ENCODE assay signal across 8 cellular contexts in the genomic region with DNA sequence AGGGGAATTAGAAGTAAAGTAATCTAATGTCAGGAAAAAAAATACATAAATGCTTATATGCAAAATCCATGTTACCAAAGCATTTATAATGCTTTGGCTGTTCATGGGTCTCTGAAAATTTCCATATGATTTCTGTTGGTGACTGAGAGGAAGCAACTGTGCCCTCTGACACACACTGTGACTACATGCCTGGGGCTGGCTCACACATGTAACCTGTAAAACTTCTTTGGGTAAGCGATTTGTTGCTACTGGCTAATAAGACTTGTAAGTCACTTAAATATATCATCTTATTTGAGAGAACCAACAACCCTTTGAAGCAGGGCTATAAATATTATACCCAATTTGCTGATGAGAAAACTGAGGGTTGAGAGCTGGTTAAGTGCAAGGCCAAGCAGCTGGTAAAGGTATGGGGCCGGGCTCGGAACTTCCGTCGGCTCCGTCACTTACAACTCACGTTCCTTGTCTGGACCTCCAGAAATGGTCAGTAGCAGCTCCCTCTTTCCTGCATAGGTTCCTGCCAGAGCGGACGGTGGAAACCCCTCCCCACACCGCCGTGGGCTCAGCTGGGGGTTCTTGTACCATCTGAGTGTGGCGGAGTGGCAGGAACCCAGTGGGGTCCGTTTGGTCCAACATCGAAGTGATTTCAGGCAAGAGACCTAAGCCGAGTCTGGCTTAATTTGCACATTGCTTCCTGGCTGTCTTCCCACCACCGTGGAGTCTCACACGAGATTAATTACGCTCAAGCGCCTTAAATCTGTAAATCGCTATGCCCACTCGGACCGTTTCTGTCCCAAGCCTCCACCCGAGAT. TPM values are rescaled to one million over a fixed set of nuclear protein-coding genes. Genes with fewer than 3 reads are reported as not detected.
A peak's percentile ranks its signal among the peaks of the same experiment; 100 is the strongest.
DNase-seq lines count a peak whose midpoint lies in the region; ATAC-seq, FAIRE-seq and TF ChIP-seq lines count a peak whose summit lies in the region.

No MANE protein-coding gene starts in this region.

- peak; percentile 13 to 69; a peak in 2 of 3 replicates for TF ChIP-seq POLR2A in H1 (IDR thresholded peaks at IDR 0.05; ENCODE audit: control extremely low read depth in 1 of 2, low read depth in 2 of 2, low read length in 2 of 2)

- intact Hi-C loops in PC-9 (cut with micrococcal nuclease; ENCODE audit: unreplicated experiment): no loop called here

- H3K27ac ChIP-seq in PC-9: peak overlapping the region; percentile 60
- H3K27ac ChIP-seq in H1 (ENCODE audit: low read depth, low read length): no peak overlapping the region

- peak overlapping the region; percentile 83 for H4K8ac ChIP-seq in H1 (ENCODE audit: extremely low read depth, insufficient read depth, low read length)

- no peak overlapping the region for H3K56ac ChIP-seq in H1 (replicated peaks; ENCODE audit: insufficient read length, low read depth, low read length)

- TF ChIP-seq CTCF in PC-9 (conservative IDR thresholded peaks at IDR 0.05) (no peak), H1 (IDR thresholded peaks at IDR 0.05; ENCODE audit: control extremely low read depth in 1 of 3, insufficient read depth in 1 of 3, low read depth in 1 of 3, low read length in 3 of 3) (no peak)

- no peak for TF ChIP-seq EP300 in H1 (IDR thresholded peaks at IDR 0.05; ENCODE audit: borderline replicate concordance in 1 of 2, low read depth in 2 of 2, low read length in 2 of 2)

- H3K23me2 ChIP-seq in H1 (ENCODE audit: low read depth, low read length): peaks cover 9% of the 10 kb centered on the region

- H3K4ac ChIP-seq in H1 (replicated peaks; ENCODE audit: insufficient read length, low read depth, low read length): peak overlapping the region; percentile 39

- H2BK120ac ChIP-seq in H1 (replicated peaks; ENCODE audit: low read depth, low read length): no peak overlapping the region

- POLR2A ChIA-PET in PC-9 (lab: Charles Lee; ENCODE audit: unreplicated experiment) (no interaction called here), H1 (lab: Charles Lee; ENCODE audit: partially characterized antibody) (interaction anchor here (0.6 to 5.1 kb wide), 10 partner anchors 9 to 138 kb away, joined by 3 to 67 read pairs (median 4); a partner anchor contains a TSS)

- H3K23ac ChIP-seq in H1 (ENCODE audit: insufficient read length): no peak overlapping the region

- H3K79me2 ChIP-seq in PC-9 (ENCODE audit: low read depth): peaks cover 29% of the 10 kb centered on the region
- H3K79me2 ChIP-seq in H1 (ENCODE audit: control insufficient read depth in 1 of 2, insufficient read depth in 2 of 2, low read length in 2 of 2): peaks cover 4 to 28% of the 10 kb centered on the region in 2 experiments; a peak in 3 of 4 replicates

- H3K9me3 ChIP-seq in PC-9 (ENCODE audit: insufficient read depth, low read depth) (no peaks in the 10 kb centered on the region), H1 (ENCODE audit: insufficient read depth in 2 of 2, low read depth in 1 of 2, low read length in 1 of 2) (no peaks in the 10 kb centered on the region)

- H3F3A ChIP-seq in PC-9 (ENCODE audit: insufficient read depth, low read depth): peaks cover 12% of the 10 kb centered on the region; the same call in 1 of the 2 replicates

- peak overlapping the region; percentile 97 for H3K18ac ChIP-seq in H1 (ENCODE audit: extremely low read depth, low read length)

- CTCF ChIA-PET in PC-9 (lab: Charles Lee) (no interaction called here), H1 (lab: Charles Lee; ENCODE audit: partially characterized antibody) (interaction anchor here (1.2 to 1.3 kb wide), 2 partner anchors 22 to 43 kb away, joined by 4 to 5 read pairs; no protein-coding TSS in a partner anchor)

- TSS peak; percentile 56 for BruUV-seq in PC-9 (replicated peaks; lab: Mats Ljungman, UMichigan)

- peak overlapping the region; percentile 94 to 97 for H3K27ac Mint-ChIP-seq in natural killer cell treated with Interleukin-12 subunit alpha and Interleukin-12 subunit beta and Interleukin-15 and Interleukin-18, amount 100 ng/mL, for 72 hours

- H3K14ac ChIP-seq in H1 (ENCODE audit: insufficient read length): no peak overlapping the region

- H3K4me2 ChIP-seq in PC-9 (peak overlapping the region; percentile 84), H1 (ENCODE audit: insufficient read depth in 1 of 2, low read depth in 2 of 2, low read length in 2 of 2) (peak overlapping the region; percentile 80 to 82)

- no peak for ATAC-seq in natural killer cell treated with Interleukin-12 subunit alpha and Interleukin-12 subunit beta and Interleukin-15 and Interleukin-18, amount 100 ng/mL, for 72 hours
- ATAC-seq in HG03521 (IDR thresholded peaks at IDR 0.05; ENCODE audit: unreplicated experiment): no peak

- H2BK5ac ChIP-seq in H1 (ENCODE audit: low read depth, low read length): peak overlapping the region; percentile 77

- DNase-seq in activated CD8-positive, alpha-beta memory T cell treated with anti-CD3 and anti-CD28 coated beads, Interleukin-2, amount 50 U/mL, for 48 hours: peak; percentile 59
- no peak for DNase-seq in activated CD8-positive, alpha-beta memory T cell treated with anti-CD3 and anti-CD28 coated beads for 24 hours
- DNase-seq in PC-9: peak in 1 of 2 experiments; percentile 34
- DNase-seq in H1 (ENCODE audit: low read depth in 1 of 2, low spot score in 2 of 2): peak in 1 of 2 experiments; percentile 58
- DNase-seq in natural killer cell treated with Interleukin-12 subunit alpha and Interleukin-12 subunit beta and Interleukin-15 and Interleukin-18, amount 100 ng/mL, for 72 hours (ENCODE audit: low spot score): no peak
- DNase-seq in DMS114 treated with DMSO at 0.1 percent for 48 hours (lab: John Stamatoyannopoulos, UW; ENCODE audit: unreplicated experiment): no peak
- no peak for DNase-seq in GM03348 (ENCODE audit: low spot score)

- H3K9me3 Mint-ChIP-seq in natural killer cell treated with Interleukin-12 subunit alpha and Interleukin-12 subunit beta and Interleukin-15 and Interleukin-18, amount 100 ng/mL, for 72 hours: no peaks in the 10 kb centered on the region

- H3K27me3 Mint-ChIP-seq in natural killer cell treated with Interleukin-12 subunit alpha and Interleukin-12 subunit beta and Interleukin-15 and Interleukin-18, amount 100 ng/mL, for 72 hours: no peaks in the 10 kb centered on the region

- no peak overlapping the region for H2BK20ac ChIP-seq in H1 (ENCODE audit: low read length)

- H3K27me3 ChIP-seq in PC-9 (ENCODE audit: insufficient read depth, low read depth): no peaks in the 10 kb centered on the region
- H3K27me3 ChIP-seq in H1 (replicated peaks in 1 of 4; ENCODE audit: control insufficient read depth in 3 of 4, extremely low read depth in 1 of 4, insufficient read depth in 3 of 4, low read length in 3 of 4): no peaks in the 10 kb centered on the region

- H3K36me3 Mint-ChIP-seq in natural killer cell treated with Interleukin-12 subunit alpha and Interleukin-12 subunit beta and Interleukin-15 and Interleukin-18, amount 100 ng/mL, for 72 hours: peaks cover 7% of the 10 kb centered on the region

- TF ChIP-seq RAD21 in H1 (IDR thresholded peaks at IDR 0.05 in 1 of 2, conservative IDR thresholded peaks at IDR 0.05 in 1 of 2; ENCODE audit: low read depth in 2 of 2, low read length in 2 of 2): no peak

- no peak overlapping the region; the same call in 1 of the 2 replicates for H2BK12ac ChIP-seq in H1 (ENCODE audit: low read depth, low read length)

- H2AK5ac ChIP-seq in H1 (ENCODE audit: low read depth, low read length): no peak overlapping the region

- FAIRE-seq in H1 (lab: Jason Lieb, UNC): no peak

- no peak overlapping the region for H2BK15ac ChIP-seq in H1 (ENCODE audit: low read length)

- H3K36me3 ChIP-seq in PC-9 (ENCODE audit: low read depth) (no peaks in the 10 kb centered on the region), H1 (ENCODE audit: control insufficient read depth in 2 of 4, insufficient read depth in 4 of 4, low read length in 3 of 4) (peaks cover 5 to 28% (median 23%) of the 10 kb centered on the region in 4 experiments)

- H3K4me1 Mint-ChIP-seq in natural killer cell treated with Interleukin-12 subunit alpha and Interleukin-12 subunit beta and Interleukin-15 and Interleukin-18, amount 100 ng/mL, for 72 hours (ENCODE audit: low read depth in 2 of 2): peaks cover 35% of the 10 kb centered on the region in 2 donors

- H4K91ac ChIP-seq in H1 (replicated peaks; ENCODE audit: insufficient read length, low read length): peak overlapping the region; percentile 17

- peak overlapping the region; percentile 57 for H4K5ac ChIP-seq in H1 (ENCODE audit: insufficient read length, low read depth, low read length)

- H3K4me3 Mint-ChIP-seq in natural killer cell treated with Interleukin-12 subunit alpha and Interleukin-12 subunit beta and Interleukin-15 and Interleukin-18, amount 100 ng/mL, for 72 hours: peak overlapping the region; percentile 98

- H3K4me1 ChIP-seq in PC-9 (replicated peaks; ENCODE audit: insufficient read depth) (peaks cover 8% of the 10 kb centered on the region), H1 (replicated peaks in 1 of 4; ENCODE audit: control insufficient read depth in 3 of 4, insufficient read depth in 4 of 4, low read length in 3 of 4) (no peaks in the 10 kb centered on the region; a peak in 3 of 7 replicates)

- H3K9me2 ChIP-seq in PC-9 (ENCODE audit: insufficient read depth): no peaks in the 10 kb centered on the region

- peak overlapping the region; percentile 59 to 75 (median 70) for H3K9ac ChIP-seq in H1 (replicated peaks in 1 of 4; ENCODE audit: extremely low read depth in 1 of 4, low read depth in 3 of 4, low read length in 3 of 4)

- WGBS in H1 (ENCODE audit: extremely low coverage in 1 of 2, insufficient coverage in 1 of 2, insufficient read length in 1 of 2, insufficient replicate concordance in 2 of 2, low coverage in 1 of 2, low lambda C conversion rate in 2 of 2, missing lambda C conversion rate in 1 of 2), 2 experiments: 7% methylated on average over 23 of the region's 23 CpGs; no CpG with 5 or more reads in 1 of the 2 experiments

- H4K20me1 ChIP-seq in PC-9 (ENCODE audit: insufficient read depth) (peaks cover 4% of the 10 kb centered on the region; the same call in 1 of the 2 replicates), H1 (replicated peaks in 1 of 2; ENCODE audit: control insufficient read depth in 1 of 2, insufficient read depth in 2 of 2, low read length in 2 of 2) (peaks cover 2 to 7% of the 10 kb centered on the region in 2 experiments)

- H2AFZ ChIP-seq in PC-9 (peak overlapping the region; percentile 81), H1 (ENCODE audit: low read length) (peak overlapping the region; percentile 22; the same call in 1 of the 2 replicates)

- H3K79me1 ChIP-seq in H1 (ENCODE audit: low read depth, low read length): peaks cover 5% of the 10 kb centered on the region; the same call in 1 of the 2 replicates

- H3K4me3 ChIP-seq in PC-9 (peak overlapping the region; percentile 64), H1 (ENCODE audit: extremely low read depth in 1 of 4, insufficient read depth in 2 of 4, low read depth in 3 of 4, low read length in 4 of 4) (peak overlapping the region; percentile 77 to 91 (median 87))

RNA-seq across cellular contexts. Expression of a gene that starts 0.7 kb away (rescaled TPM):
- total RNA-seq in PC-9 (2021): 35.2 and 36.8 TPM in 2 replicates
- 78.3 and 79.9 TPM in 2 replicates for total RNA-seq in H1 (2021; fragmentation: NEBNext Ultra II Directional; extraction: Animal tissue kit (Norgen Biotek cat#: 25700))
- polyA plus RNA-seq in H1 (2011; rRNA removed): 30.9 and 34.3 TPM in 2 replicates
- 47.3 TPM for polyA plus RNA-seq in H1 (2011; cell fraction: cytosol; rRNA removed)
- 42.0 TPM for polyA plus RNA-seq in H1 (2011; cell fraction: nucleus; rRNA removed)
- 56.9 to 66.5 TPM (median 58.3 TPM) in 4 replicates for polyA plus RNA-seq in H1 (2012, experiment 1 of 2)
- polyA plus RNA-seq in H1 (2012, experiment 2 of 2): 39.2 TPM
- polyA plus RNA-seq in H1 (2013, experiment 1 of 2): 67.7 TPM
- polyA plus RNA-seq in H1 (2013, experiment 2 of 2): 66.3 TPM
- polyA minus RNA-seq in H1 (2011; rRNA and poly(A)+ RNA removed): 91.2 and 91.8 TPM in 2 replicates
- polyA minus RNA-seq in H1 (2011; cell fraction: cytosol; rRNA and poly(A)+ RNA removed): 26.5 TPM
- 45.0 TPM for polyA minus RNA-seq in H1 (2011; cell fraction: nucleus; rRNA and poly(A)+ RNA removed)
- 10 to 100 TPM; 40.0 to 59.4 TPM for total RNA-seq in natural killer cell treated with Interleukin-12 subunit alpha and Interleukin-12 subunit beta and Interleukin-15 and Interleukin-18, amount 100 ng/mL, for 72 hours

RNA-seq across cellular contexts. Expression of a gene that starts 3.1 kb away (rescaled TPM):
- total RNA-seq in PC-9 (2021): 28.3 and 34.7 TPM in 2 replicates
- 19.8 and 25.5 TPM in 2 replicates for total RNA-seq in H1 (2021; fragmentation: NEBNext Ultra II Directional; extraction: Animal tissue kit (Norgen Biotek cat#: 25700))
- 13.0 and 24.0 TPM in 2 replicates for polyA plus RNA-seq in H1 (2011; rRNA removed)
- polyA plus RNA-seq in H1 (2011; cell fraction: cytosol; rRNA removed): 19.1 TPM
- 23.0 TPM for polyA plus RNA-seq in H1 (2011; cell fraction: nucleus; rRNA removed)
- polyA plus RNA-seq in H1 (2012, experiment 1 of 2): 12.3 to 26.3 TPM (median 24.9 TPM) in 4 replicates
- polyA plus RNA-seq in H1 (2012, experiment 2 of 2): 22.9 TPM
- polyA plus RNA-seq in H1 (2013, experiment 1 of 2): 20.4 TPM
- polyA plus RNA-seq in H1 (2013, experiment 2 of 2): 23.6 TPM
- 7.1 and 7.4 TPM in 2 replicates for polyA minus RNA-seq in H1 (2011; rRNA and poly(A)+ RNA removed)
- polyA minus RNA-seq in H1 (2011; cell fraction: cytosol; rRNA and poly(A)+ RNA removed): 11.6 TPM
- polyA minus RNA-seq in H1 (2011; cell fraction: nucleus; rRNA and poly(A)+ RNA removed): 10.0 TPM
- total RNA-seq in natural killer cell treated with Interleukin-12 subunit alpha and Interleukin-12 subunit beta and Interleukin-15 and Interleukin-18, amount 100 ng/mL, for 72 hours: 10 to 100 TPM; 20.7 to 23.7 TPM

RNA-seq across cellular contexts. Expression of a gene that starts 21.8 kb away (rescaled TPM):
- total RNA-seq in PC-9 (2021): 1.4 and 1.6 TPM in 2 replicates
- 0.30 and 0.38 TPM in 2 replicates for total RNA-seq in H1 (2021; fragmentation: NEBNext Ultra II Directional; extraction: Animal tissue kit (Norgen Biotek cat#: 25700))
- polyA plus RNA-seq in H1 (2011; rRNA removed): 0.09 and 0.15 TPM in 2 replicates
- polyA plus RNA-seq in H1 (2011; cell fraction: cytosol; rRNA removed): 0.18 TPM
- 0.16 TPM for polyA plus RNA-seq in H1 (2011; cell fraction: nucleus; rRNA removed)
- 0.83 to 1.3 TPM (median 0.98 TPM) in 4 replicates for polyA plus RNA-seq in H1 (2012, experiment 1 of 2)
- not detected for polyA plus RNA-seq in H1 (2012, experiment 2 of 2)
- 0.85 TPM for polyA plus RNA-seq in H1 (2013, experiment 1 of 2)
- polyA plus RNA-seq in H1 (2013, experiment 2 of 2): 0.72 TPM
- 0.38 TPM in 1 of 2 replicates, not detected in the other for polyA minus RNA-seq in H1 (2011; rRNA and poly(A)+ RNA removed)
- polyA minus RNA-seq in H1 (2011; cell fraction: cytosol; rRNA and poly(A)+ RNA removed): not detected
- polyA minus RNA-seq in H1 (2011; cell fraction: nucleus; rRNA and poly(A)+ RNA removed): not detected
- under 1 TPM; 0.45 to 0.61 TPM for total RNA-seq in natural killer cell treated with Interleukin-12 subunit alpha and Interleukin-12 subunit beta and Interleukin-15 and Interleukin-18, amount 100 ng/mL, for 72 hours

RNA-seq across cellular contexts. Expression of a gene that starts 41.4 kb away (rescaled TPM):
- 28.5 and 35.9 TPM in 2 replicates for total RNA-seq in PC-9 (2021)
- total RNA-seq in H1 (2021; fragmentation: NEBNext Ultra II Directional; extraction: Animal tissue kit (Norgen Biotek cat#: 25700)): 15.7 and 20.3 TPM in 2 replicates
- 7.8 and 9.2 TPM in 2 replicates for polyA plus RNA-seq in H1 (2011; rRNA removed)
- 9.1 TPM for polyA plus RNA-seq in H1 (2011; cell fraction: cytosol; rRNA removed)
- 10.4 TPM for polyA plus RNA-seq in H1 (2011; cell fraction: nucleus; rRNA removed)
- 13.9 to 20.0 TPM (median 15.4 TPM) in 4 replicates for polyA plus RNA-seq in H1 (2012, experiment 1 of 2)
- 8.4 TPM for polyA plus RNA-seq in H1 (2012, experiment 2 of 2)
- polyA plus RNA-seq in H1 (2013, experiment 1 of 2): 35.0 TPM
- polyA plus RNA-seq in H1 (2013, experiment 2 of 2): 30.2 TPM
- 2.6 and 3.2 TPM in 2 replicates for polyA minus RNA-seq in H1 (2011; rRNA and poly(A)+ RNA removed)
- 5.4 TPM for polyA minus RNA-seq in H1 (2011; cell fraction: cytosol; rRNA and poly(A)+ RNA removed)
- polyA minus RNA-seq in H1 (2011; cell fraction: nucleus; rRNA and poly(A)+ RNA removed): 15.0 TPM
- 10 to 100 TPM; 12.6 to 20.7 TPM for total RNA-seq in natural killer cell treated with Interleukin-12 subunit alpha and Interleukin-12 subunit beta and Interleukin-15 and Interleukin-18, amount 100 ng/mL, for 72 hours
